In the genomic region with DNA sequence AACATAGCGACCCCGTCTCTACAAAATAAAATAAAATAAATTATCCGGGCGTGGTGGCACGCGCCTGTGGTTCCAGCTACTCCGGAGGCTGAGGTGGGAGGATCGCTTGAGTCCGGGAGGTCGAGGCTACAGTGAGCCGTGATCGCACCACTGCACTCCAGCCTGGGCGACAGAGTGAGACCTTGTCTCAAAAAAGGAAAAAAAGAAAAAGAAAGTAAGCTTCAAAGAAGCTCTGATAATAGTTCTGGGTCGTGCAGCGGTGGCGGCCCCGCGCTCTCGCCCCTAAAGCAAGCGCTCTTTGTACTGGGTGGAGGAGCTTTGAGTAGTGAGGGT, we compare ENCODE assay signal across 1 cellular context.
TF ChIP-seq lines count a peak whose summit lies in the region.

No MANE protein-coding gene starts in this region.

TF ChIP-seq in IMR-90, 13 proteins besides CTCF, POLR2A, EP300 and RAD21:
- TF ChIP-seq, protein P1, sequence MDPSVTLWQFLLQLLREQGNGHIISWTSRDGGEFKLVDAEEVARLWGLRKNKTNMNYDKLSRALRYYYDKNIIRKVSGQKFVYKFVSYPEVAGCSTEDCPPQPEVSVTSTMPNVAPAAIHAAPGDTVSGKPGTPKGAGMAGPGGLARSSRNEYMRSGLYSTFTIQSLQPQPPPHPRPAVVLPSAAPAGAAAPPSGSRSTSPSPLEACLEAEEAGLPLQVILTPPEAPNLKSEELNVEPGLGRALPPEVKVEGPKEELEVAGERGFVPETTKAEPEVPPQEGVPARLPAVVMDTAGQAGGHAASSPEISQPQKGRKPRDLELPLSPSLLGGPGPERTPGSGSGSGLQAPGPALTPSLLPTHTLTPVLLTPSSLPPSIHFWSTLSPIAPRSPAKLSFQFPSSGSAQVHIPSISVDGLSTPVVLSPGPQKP (IDR thresholded peaks at IDR 0.05; ENCODE audit: borderline replicate concordance, low read depth, low read length), result no peak
- TF ChIP-seq BHLHE40 (IDR thresholded peaks at IDR 0.05; ENCODE audit: low read depth, low read length) (no peak), NFE2L2 (IDR thresholded peaks at IDR 0.05; ENCODE audit: low read depth, low read length) (no peak), MAFK (IDR thresholded peaks at IDR 0.05; ENCODE audit: low read depth, low read length) (no peak), CEBPB (IDR thresholded peaks at IDR 0.05; ENCODE audit: low read depth, low read length) (no peak), RCOR1 (IDR thresholded peaks at IDR 0.05; ENCODE audit: insufficient replicate concordance, low read length) (no peak)
